In the genomic region with DNA sequence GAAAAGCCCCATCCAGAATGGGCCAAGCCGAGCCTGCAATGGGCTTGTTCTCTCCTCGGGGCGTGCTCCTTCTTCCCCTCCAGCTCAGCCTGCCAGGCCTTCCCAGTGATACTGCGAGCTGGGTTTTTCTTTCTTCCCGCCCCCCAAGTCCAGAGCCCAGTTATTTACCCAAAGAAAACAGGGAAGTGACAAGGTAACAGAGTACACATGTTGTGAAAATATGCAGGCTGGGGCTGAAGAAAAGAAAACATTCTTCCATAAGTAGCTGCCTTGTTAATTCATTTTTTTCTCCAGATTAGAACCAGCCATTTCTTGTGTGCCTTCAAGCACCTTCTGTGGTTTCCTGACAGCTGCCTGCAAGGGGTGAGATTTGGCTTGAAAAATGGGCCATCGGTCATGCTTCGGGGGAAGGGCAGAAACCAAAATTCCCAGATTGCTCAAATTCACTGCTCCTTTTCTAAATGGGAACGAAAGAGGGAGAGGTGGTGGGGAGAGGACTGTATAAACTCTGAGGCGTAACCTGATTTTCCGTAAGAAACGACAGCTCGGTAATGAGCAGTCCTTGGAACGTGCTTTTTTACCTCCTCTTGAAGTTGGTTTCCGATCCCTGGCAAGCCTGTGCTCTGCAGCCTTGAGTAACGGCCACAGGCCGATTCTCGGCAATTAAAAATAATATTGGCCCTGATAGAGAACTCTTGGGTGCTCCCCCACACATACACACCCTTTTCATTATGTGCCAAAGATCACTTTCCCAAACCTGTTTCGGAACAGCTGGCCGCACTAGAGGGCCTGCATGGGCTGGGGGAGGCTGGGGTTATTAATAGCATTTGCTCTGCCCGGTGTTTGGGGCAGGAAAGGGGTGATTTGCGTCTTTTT, we compare ENCODE assay signal across 1 cellular context.
TF ChIP-seq lines count a peak whose summit lies in the region.

No MANE protein-coding gene starts in this region.

TF ChIP-seq in WTC11, 78 proteins besides CTCF, POLR2A, EP300 and RAD21 (continued from another document):
- TF ChIP-seq ZNF281 (CRISPR knock-in tag; IDR thresholded peaks at IDR 0.05) (no peak), AFF4 (CRISPR knock-in tag; IDR thresholded peaks at IDR 0.05; ENCODE audit: borderline replicate concordance) (no peak), ZNF138 (CRISPR knock-in tag; conservative IDR thresholded peaks at IDR 0.05) (no peak), JUN (CRISPR knock-in tag; IDR thresholded peaks at IDR 0.05) (no peak), KAT7 (CRISPR knock-in tag; IDR thresholded peaks at IDR 0.05; ENCODE audit: borderline replicate concordance) (no peak), ZNF317 (CRISPR knock-in tag; IDR thresholded peaks at IDR 0.05; ENCODE audit: borderline replicate concordance, low read depth) (no peak), NR1H2 (CRISPR knock-in tag; IDR thresholded peaks at IDR 0.05) (no peak)
- TF ChIP-seq, protein P1, sequence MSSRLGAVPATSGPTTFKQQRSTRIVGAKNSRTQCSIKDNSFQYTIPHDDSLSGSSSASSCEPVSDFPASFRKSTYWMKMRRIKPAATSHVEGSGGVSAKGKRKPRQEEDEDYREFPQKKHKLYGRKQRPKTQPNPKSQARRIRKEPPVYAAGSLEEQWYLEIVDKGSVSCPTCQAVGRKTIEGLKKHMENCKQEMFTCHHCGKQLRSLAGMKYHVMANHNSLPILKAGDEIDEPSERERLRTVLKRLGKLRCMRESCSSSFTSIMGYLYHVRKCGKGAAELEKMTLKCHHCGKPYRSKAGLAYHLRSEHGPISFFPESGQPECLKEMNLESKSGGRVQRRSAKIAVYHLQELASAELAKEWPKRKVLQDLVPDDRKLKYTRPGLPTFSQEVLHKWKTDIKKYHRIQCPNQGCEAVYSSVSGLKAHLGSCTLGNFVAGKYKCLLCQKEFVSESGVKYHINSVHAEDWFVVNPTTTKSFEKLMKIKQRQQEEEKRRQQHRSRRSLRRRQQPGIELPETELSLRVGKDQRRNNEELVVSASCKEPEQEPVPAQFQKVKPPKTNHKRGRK (CRISPR knock-in tag; IDR thresholded peaks at IDR 0.05; ENCODE audit: borderline replicate concordance): no peak
